1 cellular context compared by ENCODE assay signal in genomic region chr5:123454236-123454911, GRCh38.
TF ChIP-seq lines count a peak whose summit lies in the region.

No MANE protein-coding gene starts in this region.

TF ChIP-seq in K562, 482 proteins besides CTCF, POLR2A, EP300 and RAD21 (continued from another document):
- TF ChIP-seq PRDM10 (IDR thresholded peaks at IDR 0.05; ENCODE audit: partially characterized antibody) (no peak), ATF3 (IDR thresholded peaks at IDR 0.05) (peak; percentile 68), ATF3 (CRISPR knock-in tag; conservative IDR thresholded peaks at IDR 0.05) (no peak), FOXJ2 (tag; IDR thresholded peaks at IDR 0.05) (0 out of 2 replicates have a peak, but pooled peaks have one; percentile 43), SMARCA4 (IDR thresholded peaks at IDR 0.05) (peak; percentile 58; the same call in 1 of the 2 replicates), YBX1 (IDR thresholded peaks at IDR 0.05) (no peak), C11orf30 (IDR thresholded peaks at IDR 0.05; ENCODE audit: low read depth) (peak; percentile 91), FOXK2 (conservative IDR thresholded peaks at IDR 0.05 in 1 of 2, IDR thresholded peaks at IDR 0.05 in 1 of 2; ENCODE audit: low read depth in 2 of 2) (0 out of 4 replicates have a peak, but pooled peaks of 1 of the 2 experiments have one; percentile 51), NFE2 (IDR thresholded peaks at IDR 0.05; ENCODE audit: low read depth) (peak; percentile 88), MAFF (IDR thresholded peaks at IDR 0.05; ENCODE audit: low read length) (peak; percentile 91), ZNF766 (CRISPR knock-in tag; conservative IDR thresholded peaks at IDR 0.05) (0 out of 2 replicates have a peak, but pooled peaks have one; percentile 60), ZKSCAN8 (CRISPR knock-in tag; IDR thresholded peaks at IDR 0.05) (peak; percentile 46; the same call in 1 of the 2 replicates), ZNF507 (tag; conservative IDR thresholded peaks at IDR 0.05) (no peak), FOSL1 (tag; conservative IDR thresholded peaks at IDR 0.05) (peak; percentile 66), NFE2L1 (tag; IDR thresholded peaks at IDR 0.05; ENCODE audit: borderline replicate concordance, low read depth) (peak; percentile 90), JUND (IDR thresholded peaks at IDR 0.05; ENCODE audit: borderline replicate concordance, low read depth, low read length) (peak; percentile 28; the same call in 1 of the 2 replicates), JUND (tag; IDR thresholded peaks at IDR 0.05; ENCODE audit: borderline replicate concordance, low read depth, low read length) (peak; percentile 71; the same call in 2 of the 3 replicates), DPF2 (IDR thresholded peaks at IDR 0.05) (peak; percentile 21; the same call in 1 of the 2 replicates), ZNF592 (IDR thresholded peaks at IDR 0.05) (0 out of 2 replicates have a peak, but pooled peaks have one; percentile 51), ZBTB40 (IDR thresholded peaks at IDR 0.05) (peak; percentile 55; the same call in 1 of the 2 replicates), ZBTB40 (CRISPR knock-in tag; IDR thresholded peaks at IDR 0.05) (no peak), ZNF384 (IDR thresholded peaks at IDR 0.05; ENCODE audit: low read depth, low read length) (peak; percentile 91), MAFK (IDR thresholded peaks at IDR 0.05; ENCODE audit: low read length) (peak; percentile 88), ZNF695 (CRISPR knock-in tag; IDR thresholded peaks at IDR 0.05) (no peak), ARID1B (IDR thresholded peaks at IDR 0.05) (peak; percentile 28; the same call in 1 of the 2 replicates)
TF ChIP-seq in K562: peak in this region for 21.
